ENCODE assay signal across 1 cellular context in genomic region chr10:79318369-79318768, GRCh38.
TF ChIP-seq lines count a peak whose summit lies in the region.

No MANE protein-coding gene starts in this region.

TF ChIP-seq in H1, 55 proteins besides CTCF, POLR2A, EP300 and RAD21:
- no peak for TF ChIP-seq GTF2F1 (IDR thresholded peaks at IDR 0.05; ENCODE audit: borderline replicate concordance, low read depth, low read length)
- no peak for TF ChIP-seq POU5F1 (IDR thresholded peaks at IDR 0.05; ENCODE audit: low read depth, low read length)
- TF ChIP-seq TEAD4 (IDR thresholded peaks at IDR 0.05; ENCODE audit: low read depth, low read length) = no peak
- TF ChIP-seq E2F6 (IDR thresholded peaks at IDR 0.05) = no peak
- TF ChIP-seq HDAC6 (IDR thresholded peaks at IDR 0.05; ENCODE audit: low read depth, low read length) = no peak
- TF ChIP-seq GABPA (IDR thresholded peaks at IDR 0.05; ENCODE audit: borderline replicate concordance, insufficient read depth, low read length) = no peak
- TF ChIP-seq CBX8 (IDR thresholded peaks at IDR 0.05; ENCODE audit: borderline replicate concordance, low read depth, low read length) = no peak
- TF ChIP-seq FOSL1 (IDR thresholded peaks at IDR 0.05; ENCODE audit: insufficient read depth, low read depth, low read length) = no peak
- no peak for TF ChIP-seq POLR2AphosphoS5 (IDR thresholded peaks at IDR 0.05; ENCODE audit: low read depth, low read length)
- no peak for TF ChIP-seq YY1 (IDR thresholded peaks at IDR 0.05; ENCODE audit: low read depth, low read length)
- TF ChIP-seq JUND (IDR thresholded peaks at IDR 0.05; ENCODE audit: low read length) = no peak
- TF ChIP-seq CTBP2 (IDR thresholded peaks at IDR 0.05; ENCODE audit: borderline replicate concordance, insufficient read depth, insufficient read length, low read length) = no peak
- TF ChIP-seq EZH2 (IDR thresholded peaks at IDR 0.05; ENCODE audit: low read depth, low read length, severe bottlenecking) = no peak
